8 cellular contexts compared by ENCODE assay signal in the genomic region with DNA sequence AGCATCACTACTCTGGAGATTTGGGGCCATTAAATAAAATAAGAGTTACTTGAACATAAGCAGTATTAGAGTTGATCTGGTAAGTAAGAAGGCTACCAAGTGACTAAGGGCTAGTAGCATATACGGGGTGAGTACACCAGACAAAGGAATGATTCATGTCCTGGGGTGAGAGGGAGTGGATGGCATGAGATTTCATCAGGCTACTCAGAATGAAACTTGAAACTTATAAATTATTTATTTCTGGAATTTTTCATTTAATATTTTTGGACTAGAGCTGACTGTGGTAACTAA. TPM values are rescaled to one million over a fixed set of nuclear protein-coding genes. Genes with fewer than 3 reads are reported as not detected.
DNase-seq lines count a peak whose midpoint lies in the region; FAIRE-seq and TF ChIP-seq lines count a peak whose summit lies in the region.

No MANE protein-coding gene starts in this region.

- no peak for TF ChIP-seq EP300 in transverse colon (IDR thresholded peaks at IDR 0.05; ENCODE audit: low read depth)

- H3K27ac ChIP-seq in transverse colon = peak overlapping the region in 3 of 4 donors; percentile 93 to 96 (median 95)
- H3K27ac ChIP-seq in small intestine (ENCODE audit: low read depth in 1 of 2, low read length in 1 of 2) = peak overlapping the region in 1 of 2 donors; percentile 99

- H3K4me1 ChIP-seq in transverse colon = peaks cover 5 to 35% (median 12%) of the 10 kb centered on the region in 4 donors
- no peaks in the 10 kb centered on the region for H3K4me1 ChIP-seq in small intestine (ENCODE audit: control insufficient read depth in 2 of 2, insufficient read depth in 1 of 2, low read depth in 1 of 2, low read length in 1 of 2)

- CTCF ChIA-PET in activated naive CD4-positive, alpha-beta T cell treated with anti-CD3 and anti-CD28 coated beads for 36 hours (lab: Charles Lee) = no interaction called here
- CTCF ChIA-PET in activated CD4-positive, alpha-beta memory T cell treated with anti-CD3 and anti-CD28 coated beads, Interleukin-2, amount 10 ng/mL, durations not matched to agents 7 days and 5 days (lab: Charles Lee) = no interaction called here

- peak; percentile 56 for DNase-seq in activated naive CD4-positive, alpha-beta T cell treated with anti-CD3 and anti-CD28 coated beads for 36 hours
- no peak for DNase-seq in activated naive CD4-positive, alpha-beta T cell treated with anti-CD3 and anti-CD28 coated beads, Interleukin-2, amount 50 U/mL, for 16 hours
- DNase-seq in activated CD4-positive, alpha-beta memory T cell treated with anti-CD3 and anti-CD28 coated beads, Interleukin-2, amount 10 ng/mL, durations not matched to agents 7 days and 5 days = no peak
- DNase-seq in glomerular visceral epithelial cell (ENCODE audit: extremely low spot score) (peak; percentile 79), transverse colon (no peak), NCI-H2029 treated with DMSO at 0.1 percent for 48 hours (lab: John Stamatoyannopoulos, UW) (no peak), inferior parietal cortex (ENCODE audit: extremely low spot score) (no peak), small intestine (no peak)

- H3K4me3 Mint-ChIP-seq in activated naive CD4-positive, alpha-beta T cell treated with anti-CD3 and anti-CD28 coated beads for 36 hours = peak overlapping the region; percentile 87
- H3K4me3 Mint-ChIP-seq in activated CD4-positive, alpha-beta memory T cell treated with anti-CD3 and anti-CD28 coated beads, Interleukin-2, amount 10 ng/mL, durations not matched to agents 7 days and 5 days = peak overlapping the region; percentile 95

- in situ Hi-C loops in transverse colon (cut with MboI; ENCODE audit: low pct_ligation_motif_present in 1 of 4, low pct_unique_long_range_greater_than_20kb in 1 of 4, low sequenced_read_pairs in 3 of 4) = no loop called here

- H3K9me3 ChIP-seq in transverse colon (no peaks in the 10 kb centered on the region), small intestine (ENCODE audit: control insufficient read depth, low read depth) (no peaks in the 10 kb centered on the region)

- H3K9me3 Mint-ChIP-seq in activated naive CD4-positive, alpha-beta T cell treated with anti-CD3 and anti-CD28 coated beads for 36 hours = no peaks in the 10 kb centered on the region
- no peaks in the 10 kb centered on the region for H3K9me3 Mint-ChIP-seq in activated CD4-positive, alpha-beta memory T cell treated with anti-CD3 and anti-CD28 coated beads, Interleukin-2, amount 10 ng/mL, durations not matched to agents 7 days and 5 days

- POLR2A ChIA-PET in activated CD4-positive, alpha-beta memory T cell treated with anti-CD3 and anti-CD28 coated beads, Interleukin-2, amount 10 ng/mL, durations not matched to agents 7 days and 5 days (lab: Charles Lee) = interaction anchor here (0.6 to 9.2 kb wide), 12 partner anchors 25 to 298 kb away, joined by 3 to 498 read pairs (median 46); a partner anchor contains a TSS

- H3K27me3 ChIP-seq in transverse colon = peaks cover 15% of the 10 kb centered on the region
- H3K27me3 ChIP-seq in small intestine (ENCODE audit: control insufficient read depth in 2 of 2, insufficient read depth in 2 of 2, low read length in 2 of 2) = no peaks in the 10 kb centered on the region

- H3K27ac Mint-ChIP-seq in activated naive CD4-positive, alpha-beta T cell treated with anti-CD3 and anti-CD28 coated beads for 36 hours = peak overlapping the region; percentile 97
- H3K27ac Mint-ChIP-seq in activated CD4-positive, alpha-beta memory T cell treated with anti-CD3 and anti-CD28 coated beads, Interleukin-2, amount 10 ng/mL, durations not matched to agents 7 days and 5 days = peak overlapping the region; percentile 96

- no peak for TF ChIP-seq POLR2A in transverse colon (IDR thresholded peaks at IDR 0.05)

- intact Hi-C loops in activated naive CD4-positive, alpha-beta T cell treated with anti-CD3 and anti-CD28 coated beads for 36 hours (cut with micrococcal nuclease) = loop anchor here (1.0 to 2.0 kb wide), 7 partner anchors 11 to 334 kb away; a partner anchor contains a TSS
- intact Hi-C loops in transverse colon (cut with DNase I; ENCODE audit: low total_unique reads) = no loop called here

- H3K36me3 ChIP-seq in transverse colon (no peaks in the 10 kb centered on the region), small intestine (ENCODE audit: control insufficient read depth in 2 of 2, insufficient read depth in 2 of 2, low read length in 2 of 2) (no peaks in the 10 kb centered on the region)

- peaks cover 20% of the 10 kb centered on the region for H3K36me3 Mint-ChIP-seq in activated naive CD4-positive, alpha-beta T cell treated with anti-CD3 and anti-CD28 coated beads for 36 hours (ENCODE audit: low read depth)
- H3K36me3 Mint-ChIP-seq in activated CD4-positive, alpha-beta memory T cell treated with anti-CD3 and anti-CD28 coated beads, Interleukin-2, amount 10 ng/mL, durations not matched to agents 7 days and 5 days (ENCODE audit: low read depth) = peaks cover 82% of the 10 kb centered on the region

- FAIRE-seq in small intestine (lab: Jason Lieb, UNC) = no peak

- no peak for TF ChIP-seq CTCF in transverse colon (IDR thresholded peaks at IDR 0.05)

- H3K27me3 Mint-ChIP-seq in activated naive CD4-positive, alpha-beta T cell treated with anti-CD3 and anti-CD28 coated beads for 36 hours (ENCODE audit: low read depth) = no peaks in the 10 kb centered on the region
- H3K27me3 Mint-ChIP-seq in activated CD4-positive, alpha-beta memory T cell treated with anti-CD3 and anti-CD28 coated beads, Interleukin-2, amount 10 ng/mL, durations not matched to agents 7 days and 5 days = no peaks in the 10 kb centered on the region

- H3K4me1 Mint-ChIP-seq in activated naive CD4-positive, alpha-beta T cell treated with anti-CD3 and anti-CD28 coated beads for 36 hours (ENCODE audit: low read depth) = peaks cover 64% of the 10 kb centered on the region
- H3K4me1 Mint-ChIP-seq in activated CD4-positive, alpha-beta memory T cell treated with anti-CD3 and anti-CD28 coated beads, Interleukin-2, amount 10 ng/mL, durations not matched to agents 7 days and 5 days = peaks cover 60% of the 10 kb centered on the region

- H3K4me3 ChIP-seq in transverse colon (peak overlapping the region in 1 of 4 donors; percentile 73), small intestine (ENCODE audit: low read depth in 1 of 2, low read length in 2 of 2) (no peak overlapping the region)

- 19 to 45% methylated on average over 1 of the region's 1 CpG for WGBS in transverse colon (ENCODE audit: low coverage in 1 of 2), 2 donors
- 37 to 40% (median 37%) methylated on average over 1 of the region's 1 CpG for WGBS in small intestine, 3 donors

RNA-seq across cellular contexts. Expression of a gene that starts 2.3 kb away (rescaled TPM):
- 10 to 100 TPM; 34.1 to 35.0 TPM for total RNA-seq in activated naive CD4-positive, alpha-beta T cell treated with anti-CD3 and anti-CD28 coated beads for 36 hours
- total RNA-seq in activated CD4-positive, alpha-beta memory T cell treated with anti-CD3 and anti-CD28 coated beads, Interleukin-2, amount 10 ng/mL, durations not matched to agents 7 days and 5 days = 100 to 1,000 TPM; 231 to 240 TPM
- total RNA-seq in transverse colon = 10 to 100 TPM in 1 of 4 donors, 1 to 10 TPM in 3; 2.8 to 14.0 (median 5.7) TPM
- polyA plus RNA-seq in small intestine = 1 to 10 TPM; 2.4 to 5.8 (median 2.5) TPM

RNA-seq across cellular contexts. Expression of a gene that starts 50.9 kb away (rescaled TPM):
- not detected for total RNA-seq in activated naive CD4-positive, alpha-beta T cell treated with anti-CD3 and anti-CD28 coated beads for 36 hours
- total RNA-seq in activated CD4-positive, alpha-beta memory T cell treated with anti-CD3 and anti-CD28 coated beads, Interleukin-2, amount 10 ng/mL, durations not matched to agents 7 days and 5 days = not detected
- total RNA-seq in transverse colon = not detected
- polyA plus RNA-seq in small intestine = under 1 TPM in 1 of 3 donors, not detected in 2; 0.22 TPM

Comparison
In these comparisons a context has a peak if more than half of its experiments do, and no peak if none do; other contexts are left out.
1. DNase-seq: peak in activated naive CD4-positive, alpha-beta T cell treated with anti-CD3 and anti-CD28 coated beads for 36 hours (single experiment) and glomerular visceral epithelial cell (single experiment); none in activated naive CD4-positive, alpha-beta T cell treated with anti-CD3 and anti-CD28 coated beads, Interleukin-2, amount 50 U/mL, for 16 hours (single experiment), activated CD4-positive, alpha-beta memory T cell treated with anti-CD3 and anti-CD28 coated beads, Interleukin-2, amount 10 ng/mL, durations not matched to agents 7 days and 5 days (single experiment), transverse colon (single experiment), NCI-H2029 treated with DMSO at 0.1 percent for 48 hours (single experiment), inferior parietal cortex (single experiment) and small intestine (single experiment).
2. RNA of a gene that starts 2.3 kb away (total RNA-seq): 231 to 240 TPM in activated CD4-positive, alpha-beta memory T cell treated with anti-CD3 and anti-CD28 coated beads, Interleukin-2, amount 10 ng/mL, durations not matched to agents 7 days and 5 days; 34.1 to 35.0 TPM in activated naive CD4-positive, alpha-beta T cell treated with anti-CD3 and anti-CD28 coated beads for 36 hours and 2.8 to 14.0 TPM in transverse colon; every median in the first group is over 4 times any median in the second.